In genomic region chr1:107529511-107530149, GRCh38 we compare ENCODE assay signal across 8 cellular contexts.
DNase-seq lines count a peak whose midpoint lies in the region; ATAC-seq, FAIRE-seq and TF ChIP-seq lines count a peak whose summit lies in the region.

No MANE protein-coding gene starts in this region.

- no peaks in the 10 kb centered on the region for H3F3A ChIP-seq in DOHH2 (ENCODE audit: control insufficient read depth, insufficient read depth)

- H3K36me3 ChIP-seq in DOHH2 (ENCODE audit: control insufficient read depth, low read length) (no peaks in the 10 kb centered on the region), small intestine (ENCODE audit: control insufficient read depth in 2 of 2, insufficient read depth in 2 of 2, low read length in 2 of 2) (no peaks in the 10 kb centered on the region)

- H4K20me1 ChIP-seq in DOHH2 (ENCODE audit: control insufficient read depth, insufficient read depth, low read depth, low read length): no peaks in the 10 kb centered on the region

- peaks cover 46% of the 10 kb centered on the region for H3K4me1 ChIP-seq in DOHH2 (ENCODE audit: control insufficient read depth, low read length)
- no peaks in the 10 kb centered on the region for H3K4me1 ChIP-seq in small intestine (ENCODE audit: control insufficient read depth in 2 of 2, insufficient read depth in 1 of 2, low read depth in 1 of 2, low read length in 1 of 2)

- TF ChIP-seq CTCF in DOHH2 (IDR thresholded peaks at IDR 0.05; ENCODE audit: low read depth, low read length, poor library complexity, severe bottlenecking): peak; percentile 85

- no peaks in the 10 kb centered on the region for H3K9me3 Mint-ChIP-seq in activated T-helper 17 cell treated with anti-CD3 and anti-CD28 coated beads, Interleukin-2, amount 50 U/mL, for 72 hours

- H3K4me3 Mint-ChIP-seq in activated T-helper 17 cell treated with anti-CD3 and anti-CD28 coated beads, Interleukin-2, amount 50 U/mL, for 72 hours: no peak overlapping the region

- H3K9me2 ChIP-seq in DOHH2 (replicated peaks; ENCODE audit: control insufficient read depth, low read length): no peaks in the 10 kb centered on the region

- H3K27ac ChIP-seq in DOHH2 (ENCODE audit: low read depth, low read length) (no peak overlapping the region), small intestine (ENCODE audit: low read depth in 1 of 2, low read length in 1 of 2) (no peak overlapping the region)

- no peaks in the 10 kb centered on the region for H3K79me2 ChIP-seq in DOHH2 (ENCODE audit: control insufficient read depth, low read length)

- 16 to 28% (median 21%) methylated on average over 6 of the region's 6 CpGs for WGBS in small intestine, 3 donors

- peak; percentile 6 for DNase-seq in NCI-H2196 treated with DMSO at 0.1 percent for 48 hours (lab: John Stamatoyannopoulos, UW; ENCODE audit: unreplicated experiment)
- peak; percentile 16 for DNase-seq in hepatic stellate cell (ENCODE audit: low spot score)
- peak; percentile 68 for DNase-seq in small intestine
- no peak for DNase-seq in ureter (ENCODE audit: low spot score)

- ATAC-seq in GM19351 (IDR thresholded peaks at IDR 0.05; ENCODE audit: unreplicated experiment): peak; percentile 99
- ATAC-seq in HG03135 (IDR thresholded peaks at IDR 0.05; ENCODE audit: unreplicated experiment): peak; percentile 96
- ATAC-seq in activated T-helper 17 cell treated with anti-CD3 and anti-CD28 coated beads, Interleukin-2, amount 50 U/mL, for 72 hours (replicated peaks): peak; percentile 56

- H3K27me3 ChIP-seq in DOHH2 (ENCODE audit: control insufficient read depth, low read length) (no peaks in the 10 kb centered on the region), small intestine (ENCODE audit: control insufficient read depth in 2 of 2, insufficient read depth in 2 of 2, low read length in 2 of 2) (peaks cover 0 to 2% of the 10 kb centered on the region in 2 donors)

- no peak overlapping the region for H3K4me3 ChIP-seq in DOHH2 (ENCODE audit: low read length)
- no peak overlapping the region for H3K4me3 ChIP-seq in small intestine (ENCODE audit: low read depth in 1 of 2, low read length in 2 of 2)

- FAIRE-seq in small intestine (lab: Jason Lieb, UNC): no peak

- no peak overlapping the region for H3K4me2 ChIP-seq in DOHH2 (ENCODE audit: low read length)

- no peak overlapping the region for H3K27ac Mint-ChIP-seq in activated T-helper 17 cell treated with anti-CD3 and anti-CD28 coated beads, Interleukin-2, amount 50 U/mL, for 72 hours

- no peaks in the 10 kb centered on the region for H3K4me1 Mint-ChIP-seq in activated T-helper 17 cell treated with anti-CD3 and anti-CD28 coated beads, Interleukin-2, amount 50 U/mL, for 72 hours

- H3K9me3 ChIP-seq in DOHH2 (ENCODE audit: control insufficient read depth, insufficient read depth, low read length): no peaks in the 10 kb centered on the region
- no peaks in the 10 kb centered on the region for H3K9me3 ChIP-seq in small intestine (ENCODE audit: control insufficient read depth, low read depth)

- no peaks in the 10 kb centered on the region for H3K36me3 Mint-ChIP-seq in activated T-helper 17 cell treated with anti-CD3 and anti-CD28 coated beads, Interleukin-2, amount 50 U/mL, for 72 hours (ENCODE audit: low read depth)

- peaks cover 26% of the 10 kb centered on the region for H3K27me3 Mint-ChIP-seq in activated T-helper 17 cell treated with anti-CD3 and anti-CD28 coated beads, Interleukin-2, amount 50 U/mL, for 72 hours
